In the genomic region with DNA sequence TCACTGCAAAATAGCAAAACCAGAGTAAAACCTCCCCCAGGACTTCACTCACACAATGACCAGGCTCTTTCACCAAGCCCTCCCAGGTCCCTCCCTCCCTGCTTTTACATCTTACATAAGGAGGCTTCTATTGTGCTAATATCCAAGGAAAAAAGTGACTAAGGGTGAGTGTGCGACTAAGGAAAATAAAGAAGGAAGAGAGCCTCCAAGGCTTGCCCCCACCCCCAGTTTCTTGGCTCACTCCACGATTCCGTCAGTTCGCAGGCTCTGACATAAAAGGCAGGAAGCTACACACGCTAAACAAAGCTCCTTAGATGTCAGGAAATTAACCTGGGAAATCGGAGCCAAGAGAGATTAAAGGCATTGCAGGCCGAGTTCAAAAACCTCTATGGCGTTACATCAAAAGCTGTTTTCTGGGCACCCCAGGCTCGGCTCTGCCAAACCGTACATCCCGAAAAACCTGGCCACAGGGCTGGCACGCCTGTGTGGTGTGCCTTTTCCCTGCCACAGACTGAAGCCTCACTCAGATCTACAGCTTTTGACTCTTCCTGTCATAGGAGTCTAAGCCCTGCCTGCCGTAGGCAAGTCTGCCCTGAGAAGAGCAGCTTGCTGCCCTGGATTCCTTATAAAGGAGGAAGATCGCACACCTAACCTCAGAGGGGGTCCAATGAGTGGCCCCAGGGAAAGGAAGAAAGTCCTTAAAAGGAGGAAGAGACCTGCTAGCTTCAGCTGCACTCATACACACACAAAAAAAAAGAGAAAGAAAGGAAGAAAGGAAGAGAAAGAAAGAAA, we compare ENCODE assay signal across 8 cellular contexts.
DNase-seq lines count a peak whose midpoint lies in the region; ATAC-seq lines count a peak whose summit lies in the region.
"Had no signal": no experiment of that assay in that cellular context is flagged by ENCODE, and none has a peak within 500 bp of the region (broad histone marks: within the 10 kb centered on the region; RNA-seq: fewer than 3 reads in every experiment).

No MANE protein-coding gene starts in this region.

- DNase-seq in HCEC 1CT (peak; percentile 96), RPMI7951 (ENCODE audit: low read depth) (peak; percentile 99), fibroblast of the conjunctiva (ENCODE audit: low read depth) (peak; percentile 73), non-pigmented ciliary epithelial cell (ENCODE audit: low read depth) (peak; percentile 92), NCI-H2171 treated with DMSO at 0.1 percent for 48 hours (lab: John Stamatoyannopoulos, UW) (no peak), NAMALWA (ENCODE audit: low spot score) (no peak)
- DNase-seq: activated B cell treated with CpG ODN at 0.5 μM for 24 hours had no signal

- ATAC-seq in HG03460 (IDR thresholded peaks at IDR 0.05; ENCODE audit: unreplicated experiment): no peak

Comparison
In these comparisons a context has a peak if more than half of its experiments do, and no peak if none do; other contexts are left out.
1. DNase-seq: peak in HCEC 1CT (single experiment), RPMI7951 (single experiment), fibroblast of the conjunctiva (single experiment) and non-pigmented ciliary epithelial cell (single experiment); none in NCI-H2171 treated with DMSO at 0.1 percent for 48 hours (single experiment) and NAMALWA (single experiment).